8 cellular contexts compared by ENCODE assay signal in the genomic region with DNA sequence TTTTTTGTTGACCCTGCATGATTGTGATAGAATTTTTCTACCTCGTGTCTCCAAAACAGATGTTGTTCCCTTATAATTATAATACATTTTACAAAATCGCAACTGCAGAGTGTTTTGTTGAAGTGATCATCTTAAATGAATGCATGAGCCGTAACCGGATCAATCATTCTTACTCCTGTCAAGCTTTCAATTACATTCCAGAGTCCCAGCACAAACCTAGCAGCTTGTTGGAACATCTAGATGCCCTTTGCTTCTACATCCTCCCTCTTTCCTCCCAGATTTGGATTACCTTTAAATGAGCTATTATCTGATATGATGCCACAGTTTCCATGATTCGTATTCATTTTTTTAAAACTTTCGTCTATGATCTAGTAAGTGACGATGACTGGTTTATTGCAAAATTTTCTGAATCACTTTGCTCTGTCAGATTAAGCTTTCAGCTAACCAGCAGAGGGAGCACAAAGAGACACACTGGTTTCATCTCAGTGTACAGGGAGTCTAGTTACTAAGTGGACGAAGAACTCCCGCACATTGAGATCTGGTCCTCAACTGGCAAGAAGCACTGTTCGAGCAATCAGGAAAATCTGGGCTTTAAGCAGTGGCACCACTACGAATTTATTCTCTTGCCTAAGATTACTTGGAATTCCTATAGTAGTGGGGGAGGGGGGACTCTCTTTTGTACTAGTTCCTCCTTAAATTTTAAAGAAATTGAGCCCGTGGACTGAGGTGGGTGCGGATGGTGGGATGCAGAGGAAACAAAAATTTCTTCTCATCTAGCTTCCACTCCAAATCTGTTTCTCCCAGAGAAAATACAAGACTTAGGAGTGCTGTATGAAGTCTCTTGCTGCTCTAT. TPM values are rescaled to one million over a fixed set of nuclear protein-coding genes. Genes with fewer than 3 reads are reported as not detected.
DNase-seq lines count a peak whose midpoint lies in the region; ATAC-seq and TF ChIP-seq lines count a peak whose summit lies in the region.

No MANE protein-coding gene starts in this region.

- no peaks in the 10 kb centered on the region for H3K4me1 ChIP-seq in CD8-positive, alpha-beta memory T cell (ENCODE audit: insufficient read depth, low read length)
- no peaks in the 10 kb centered on the region for H3K4me1 ChIP-seq in ovary (ENCODE audit: insufficient read depth)

- H3K9me3 Mint-ChIP-seq in CD8-positive, alpha-beta memory T cell, result no peaks in the 10 kb centered on the region
- H3K9me3 Mint-ChIP-seq in activated CD4-positive, alpha-beta T cell treated with anti-CD3 and anti-CD28 coated beads, Interleukin-2, amount 10 ng/mL, durations not matched to agents 7 days and 5 days, result no peaks in the 10 kb centered on the region

- H3K36me3 ChIP-seq in CD8-positive, alpha-beta memory T cell (ENCODE audit: insufficient read depth, low read length), result no peaks in the 10 kb centered on the region
- no peaks in the 10 kb centered on the region for H3K36me3 ChIP-seq in ovary

- peak in 3 of 5 donors; percentile 7 to 21 (median 17) for DNase-seq in CD8-positive, alpha-beta memory T cell
- DNase-seq in NCI-H446 (lab: John Stamatoyannopoulos, UW) (peak; percentile 18 to 72), foreskin melanocyte (peak; percentile 58), ovary (peak in 3 of 5 donors; percentile 8 to 31 (median 9)), T-helper 9 cell (no peak)
- DNase-seq in activated CD4-positive, alpha-beta T cell treated with anti-CD3 and anti-CD28 coated beads, Interleukin-2, amount 10 ng/mL, durations not matched to agents 7 days and 5 days, result peak; percentile 52

- no peaks in the 10 kb centered on the region for H3K36me3 Mint-ChIP-seq in CD8-positive, alpha-beta memory T cell
- H3K36me3 Mint-ChIP-seq in activated CD4-positive, alpha-beta T cell treated with anti-CD3 and anti-CD28 coated beads, Interleukin-2, amount 10 ng/mL, durations not matched to agents 7 days and 5 days (ENCODE audit: low read depth), result no peaks in the 10 kb centered on the region

- POLR2A ChIA-PET in CD8-positive, alpha-beta memory T cell (lab: Charles Lee), result interaction anchor here (1.4 kb wide), 1 partner anchor 174 kb away, joined by 4 read pairs; no protein-coding TSS in a partner anchor
- POLR2A ChIA-PET in activated CD4-positive, alpha-beta T cell treated with anti-CD3 and anti-CD28 coated beads, Interleukin-2, amount 10 ng/mL, durations not matched to agents 7 days and 5 days (lab: Charles Lee), result no interaction called here

- no peaks in the 10 kb centered on the region for H3K9me3 ChIP-seq in CD8-positive, alpha-beta memory T cell (ENCODE audit: low read length)
- H3K9me3 ChIP-seq in ovary, result no peaks in the 10 kb centered on the region

- H3K27ac ChIP-seq in CD8-positive, alpha-beta memory T cell (ENCODE audit: low read depth, low read length), result no peak overlapping the region
- no peak overlapping the region for H3K27ac ChIP-seq in ovary

- no peaks in the 10 kb centered on the region for H3K27me3 ChIP-seq in CD8-positive, alpha-beta memory T cell (ENCODE audit: insufficient read depth, low read length, poor library complexity, severe bottlenecking)
- no peaks in the 10 kb centered on the region for H3K27me3 ChIP-seq in ovary

- no peak overlapping the region for H3K4me3 ChIP-seq in CD8-positive, alpha-beta memory T cell (ENCODE audit: low read length)
- H3K4me3 ChIP-seq in ovary, result no peak overlapping the region

- peaks cover 3 to 42% of the 10 kb centered on the region in 2 donors for H3K27me3 Mint-ChIP-seq in CD8-positive, alpha-beta memory T cell
- peaks cover 44% of the 10 kb centered on the region for H3K27me3 Mint-ChIP-seq in activated CD4-positive, alpha-beta T cell treated with anti-CD3 and anti-CD28 coated beads, Interleukin-2, amount 10 ng/mL, durations not matched to agents 7 days and 5 days

- peak in 2 of 3 donors; percentile 39 to 45 for TF ChIP-seq CTCF in ovary (IDR thresholded peaks at IDR 0.05)

- H3K4me3 Mint-ChIP-seq in CD8-positive, alpha-beta memory T cell, result no peak overlapping the region
- no peak overlapping the region for H3K4me3 Mint-ChIP-seq in activated CD4-positive, alpha-beta T cell treated with anti-CD3 and anti-CD28 coated beads, Interleukin-2, amount 10 ng/mL, durations not matched to agents 7 days and 5 days

- H3K4me1 Mint-ChIP-seq in CD8-positive, alpha-beta memory T cell, result peaks cover 0 to 6% (median 5%) of the 10 kb centered on the region in 3 donors
- peaks cover 3% of the 10 kb centered on the region for H3K4me1 Mint-ChIP-seq in activated CD4-positive, alpha-beta T cell treated with anti-CD3 and anti-CD28 coated beads, Interleukin-2, amount 10 ng/mL, durations not matched to agents 7 days and 5 days

- no peak overlapping the region for H3K27ac Mint-ChIP-seq in CD8-positive, alpha-beta memory T cell
- no peak overlapping the region for H3K27ac Mint-ChIP-seq in activated CD4-positive, alpha-beta T cell treated with anti-CD3 and anti-CD28 coated beads, Interleukin-2, amount 10 ng/mL, durations not matched to agents 7 days and 5 days

- TF ChIP-seq EP300 in ovary (IDR thresholded peaks at IDR 0.05), result no peak

- CTCF ChIA-PET in CD8-positive, alpha-beta memory T cell (lab: Charles Lee), result interaction anchor here (1.0 to 3.3 kb wide), 11 partner anchors 9 to 469 kb away, joined by 3 to 37 read pairs (median 4); a partner anchor contains a TSS
- CTCF ChIA-PET in activated CD4-positive, alpha-beta T cell treated with anti-CD3 and anti-CD28 coated beads, Interleukin-2, amount 10 ng/mL, durations not matched to agents 7 days and 5 days (lab: Charles Lee), result interaction anchor here (0.8 to 2.7 kb wide), 6 partner anchors 8 to 456 kb away, joined by 3 to 11 read pairs (median 4); no protein-coding TSS in a partner anchor

- ATAC-seq in GM18861 (IDR thresholded peaks at IDR 0.05; ENCODE audit: unreplicated experiment) (peak; percentile 83), HG03175 (IDR thresholded peaks at IDR 0.05; ENCODE audit: unreplicated experiment) (peak; percentile 83)

- intact Hi-C loops in ovary (cut with DNase I), result loop anchor here in 1 of 4 donors (10.0 kb wide), 1 partner anchor 179 kb away; no protein-coding TSS in a partner anchor

- TF ChIP-seq POLR2A in ovary (IDR thresholded peaks at IDR 0.05), result no peak

- 31 to 37% (median 33%) methylated on average over 13 of the region's 13 CpGs for WGBS in ovary, 3 donors

RNA-seq across cellular contexts. Expression of a gene that starts 40.9 kb away (rescaled TPM):
- total RNA-seq in CD8-positive, alpha-beta memory T cell, result not detected
- polyA plus RNA-seq in CD8-positive, alpha-beta memory T cell, result not detected
- total RNA-seq in activated CD4-positive, alpha-beta T cell treated with anti-CD3 and anti-CD28 coated beads, Interleukin-2, amount 10 ng/mL, durations not matched to agents 7 days and 5 days, result 1 to 10 TPM in 1 of 2 experiments, under 1 TPM in 1; 0.82 to 1.0 TPM
- total RNA-seq in ovary, result under 1 TPM in 2 of 7 donors, not detected in 5; 0.23 to 0.41 TPM
- under 1 TPM in 1 of 2 donors, not detected in 1; 0.15 TPM for polyA plus RNA-seq in ovary

RNA-seq across cellular contexts. Expression of a gene that starts 54.7 kb away (rescaled TPM):
- total RNA-seq in CD8-positive, alpha-beta memory T cell, result 10 to 100 TPM; 15.4 to 17.1 TPM
- polyA plus RNA-seq in CD8-positive, alpha-beta memory T cell, result 5.4 TPM
- 10 to 100 TPM; 27.4 to 35.8 TPM for total RNA-seq in activated CD4-positive, alpha-beta T cell treated with anti-CD3 and anti-CD28 coated beads, Interleukin-2, amount 10 ng/mL, durations not matched to agents 7 days and 5 days
- total RNA-seq in ovary, result 10 to 100 TPM in 2 of 7 donors, 1 to 10 TPM in 5; 5.2 to 14.3 (median 7.8) TPM
- polyA plus RNA-seq in ovary, result 1 to 10 TPM; 1.5 to 2.4 TPM
